Comparison of ENCODE assay signal across 19 cellular contexts in genomic region chr11:102522332-102523207, GRCh38. TPM values are rescaled to one million over a fixed set of nuclear protein-coding genes. Genes with fewer than 3 reads are reported as not detected.
DNase-seq lines count a peak whose midpoint lies in the region; ATAC-seq, FAIRE-seq and TF ChIP-seq lines count a peak whose summit lies in the region.
"Had no signal": no experiment of that assay in that cellular context is flagged by ENCODE, and none has a peak within 500 bp of the region (broad histone marks: within the 10 kb centered on the region; RNA-seq: fewer than 3 reads in every experiment).

No MANE protein-coding gene starts in this region.

- H3K36me3 ChIP-seq in BLaER1 treated with 17β-estradiol and CSF1 and Interleukin-3, amounts not matched to agents 10 nM and 100 nM: no peaks in the 10 kb centered on the region
- H3K36me3 ChIP-seq in PC-9 (ENCODE audit: low read depth) (no peaks in the 10 kb centered on the region), pancreas (no peaks in the 10 kb centered on the region), spleen (no peaks in the 10 kb centered on the region), mesendoderm (ENCODE audit: control insufficient read depth, insufficient read depth, low read length) (no peaks in the 10 kb centered on the region)
- H3K36me3 ChIP-seq: tibial nerve had no signal

- H3K4me3 ChIP-seq in BLaER1 treated with 17β-estradiol and CSF1 and Interleukin-3, amounts not matched to agents 10 nM and 100 nM: no peak overlapping the region
- no peak overlapping the region for H3K4me3 ChIP-seq in PC-9
- H3K4me3 ChIP-seq in pancreas: no peak overlapping the region
- H3K4me3 ChIP-seq in spleen: no peak overlapping the region
- H3K4me3 ChIP-seq in mesendoderm (ENCODE audit: low read length): no peak overlapping the region
- H3K4me3 ChIP-seq: tibial nerve had no signal

- no peaks in the 10 kb centered on the region for H3K27me3 ChIP-seq in BLaER1 treated with 17β-estradiol and CSF1 and Interleukin-3, amounts not matched to agents 10 nM and 100 nM
- H3K27me3 ChIP-seq in PC-9 (ENCODE audit: insufficient read depth, low read depth) (no peaks in the 10 kb centered on the region), pancreas (no peaks in the 10 kb centered on the region), spleen (replicated peaks in 1 of 7) (no peaks in the 10 kb centered on the region), mesendoderm (ENCODE audit: insufficient read depth, low read length, poor library complexity) (no peaks in the 10 kb centered on the region)
- H3K27me3 ChIP-seq: tibial nerve had no signal

- DNase-seq in PC-9: no peak
- no peak for DNase-seq in pancreas
- DNase-seq in NCI-H748 treated with DMSO at 0.1 percent for 48 hours (lab: John Stamatoyannopoulos, UW): no peak
- DNase-seq in spleen: no peak
- no peak for DNase-seq in mesendoderm
- DNase-seq: activated CD4-positive, CD25-positive, alpha-beta regulatory T cell; activated CD8-positive, alpha-beta memory T cell treated with anti-CD3 and anti-CD28 coated beads, Interleukin-2, amount 50 U/mL, for 4 hours; caudate nucleus; H7; immature natural killer cell; SW 1271 had no signal

- no peak overlapping the region; a peak in 1 of 22 replicates for H3K27ac ChIP-seq in BLaER1 treated with 17β-estradiol and CSF1 and Interleukin-3, amounts not matched to agents 10 nM and 100 nM
- H3K27ac ChIP-seq in PC-9: no peak overlapping the region
- no peak overlapping the region for H3K27ac ChIP-seq in pancreas
- H3K27ac ChIP-seq in spleen: no peak overlapping the region
- no peak overlapping the region for H3K27ac ChIP-seq in mesendoderm (ENCODE audit: low read depth, low read length)
- H3K27ac ChIP-seq: HL-60, tibial nerve had no signal

- H4K5ac ChIP-seq in mesendoderm (ENCODE audit: low read length): no peak overlapping the region

- no peaks in the 10 kb centered on the region for H3K79me1 ChIP-seq in mesendoderm (ENCODE audit: low read length)

- no peak overlapping the region for H3K4ac ChIP-seq in mesendoderm (ENCODE audit: low read depth, low read length)

- no peaks in the 10 kb centered on the region for H3K9me3 ChIP-seq in BLaER1 treated with 17β-estradiol and CSF1 and Interleukin-3, amounts not matched to agents 10 nM and 100 nM (replicated peaks in 1 of 11)
- H3K9me3 ChIP-seq in PC-9 (ENCODE audit: insufficient read depth, low read depth): no peaks in the 10 kb centered on the region
- H3K9me3 ChIP-seq in pancreas: no peaks in the 10 kb centered on the region
- H3K9me3 ChIP-seq in spleen: no peaks in the 10 kb centered on the region
- H3K9me3 ChIP-seq: tibial nerve had no signal

- no peak overlapping the region for H3K9ac ChIP-seq in BLaER1 treated with 17β-estradiol and CSF1 and Interleukin-3, amounts not matched to agents 10 nM and 100 nM
- H3K9ac ChIP-seq in mesendoderm (ENCODE audit: low read length): no peak overlapping the region

- WGBS in pancreas, 2 donors: 50 to 53% methylated on average over 5 of the region's 5 CpGs
- WGBS in spleen, 5 donors: 41 to 50% (median 47%) methylated on average over 5 of the region's 5 CpGs
- no CpG with 5 or more reads among the region's 5 CpGs for WGBS in mesendoderm (ENCODE audit: extremely low coverage, insufficient coverage, low lambda C conversion rate)

- H2BK15ac ChIP-seq in mesendoderm (replicated peaks; ENCODE audit: low read depth): no peak overlapping the region

- peak overlapping the region; percentile 34; the same call in 1 of the 2 replicates for H2AFZ ChIP-seq in PC-9

- H3K9me2 ChIP-seq in PC-9 (ENCODE audit: insufficient read depth): no peaks in the 10 kb centered on the region

- no peak overlapping the region for H3K18ac ChIP-seq in mesendoderm (ENCODE audit: low read length)

- intact Hi-C loops in PC-9 (cut with micrococcal nuclease; ENCODE audit: unreplicated experiment): no loop called here
- intact Hi-C loops in pancreas (cut with DNase I): no loop called here
- intact Hi-C loops in spleen (cut with DNase I; ENCODE audit: low total_unique reads): no loop called here

- H3F3A ChIP-seq in PC-9 (ENCODE audit: insufficient read depth, low read depth): peaks cover under 1% of the 10 kb centered on the region; the same call in 1 of the 2 replicates

- H3K79me2 ChIP-seq in PC-9 (ENCODE audit: low read depth): no peaks in the 10 kb centered on the region
- H3K79me2 ChIP-seq in mesendoderm (ENCODE audit: control insufficient read depth, insufficient read depth, low read length): no peaks in the 10 kb centered on the region

- no peak for FAIRE-seq in pancreas (lab: Jason Lieb, UNC)
- FAIRE-seq: frontal cortex had no signal

- POLR2A ChIA-PET in PC-9 (lab: Charles Lee; ENCODE audit: unreplicated experiment): no interaction called here

- BruUV-seq in PC-9 (replicated peaks; lab: Mats Ljungman, UMichigan): no TSS peak

- no peak overlapping the region for H4K8ac ChIP-seq in mesendoderm (ENCODE audit: low read depth, low read length)

- CTCF ChIA-PET in PC-9 (lab: Charles Lee): no interaction called here

- H2AK5ac ChIP-seq in mesendoderm (ENCODE audit: low read length): no peak overlapping the region

- TF ChIP-seq CTCF in PC-9 (conservative IDR thresholded peaks at IDR 0.05) (no peak), pancreas (IDR thresholded peaks at IDR 0.05) (no peak), spleen (IDR thresholded peaks at IDR 0.05 in 8 of 11, conservative IDR thresholded peaks at IDR 0.05 in 3 of 11) (no peak)

- no peak overlapping the region for H3K56ac ChIP-seq in mesendoderm (ENCODE audit: low read length)

- ATAC-seq in GM19395 (IDR thresholded peaks at IDR 0.05; ENCODE audit: unreplicated experiment) (peak; percentile 84), HG03066 (IDR thresholded peaks at IDR 0.05; ENCODE audit: low read depth, unreplicated experiment) (peak; percentile 89), pancreas (no peak)

- no peak overlapping the region for H2BK120ac ChIP-seq in mesendoderm (ENCODE audit: low read depth, low read length)

- no peak for TF ChIP-seq POLR2A in spleen (IDR thresholded peaks at IDR 0.05)

- peaks cover 6 to 16% (median 11%) of the 10 kb centered on the region in 10 experiments; a peak in 18 of 20 replicates for H3K4me1 ChIP-seq in BLaER1 treated with 17β-estradiol and CSF1 and Interleukin-3, amounts not matched to agents 10 nM and 100 nM
- H3K4me1 ChIP-seq in PC-9 (replicated peaks; ENCODE audit: insufficient read depth): 0 out of 2 replicates have a peak, but pooled peaks cover under 1% of the 10 kb centered on the region
- H3K4me1 ChIP-seq in pancreas: no peaks in the 10 kb centered on the region
- H3K4me1 ChIP-seq in spleen: peaks cover 0 to 7% (median 0%) of the 10 kb centered on the region in 6 donors
- no peaks in the 10 kb centered on the region for H3K4me1 ChIP-seq in mesendoderm (ENCODE audit: control insufficient read depth, low read depth, low read length)
- H3K4me1 ChIP-seq: tibial nerve had no signal

- H3K23ac ChIP-seq in mesendoderm (ENCODE audit: low read length): no peak overlapping the region

- no peaks in the 10 kb centered on the region for H4K20me1 ChIP-seq in BLaER1 treated with 17β-estradiol and CSF1 and Interleukin-3, amounts not matched to agents 10 nM and 100 nM
- H4K20me1 ChIP-seq in PC-9 (ENCODE audit: insufficient read depth): no peaks in the 10 kb centered on the region

- H3K4me2 ChIP-seq in BLaER1 treated with 17β-estradiol and CSF1 and Interleukin-3, amounts not matched to agents 10 nM and 100 nM: peak overlapping the region; percentile 2 to 57 (median 41); a peak in 18 of 22 replicates
- no peak overlapping the region for H3K4me2 ChIP-seq in PC-9
- H3K4me2 ChIP-seq in mesendoderm (ENCODE audit: low read length): no peak overlapping the region

- no peak overlapping the region for H2BK5ac ChIP-seq in mesendoderm (ENCODE audit: low read length)

RNA-seq across cellular contexts. Expression of gene MMP7, which starts 8.0 kb away (rescaled TPM):
- total RNA-seq in PC-9 (2021) (1.1 and 1.3 TPM in 2 replicates), pancreas (100 to 1,000 TPM in 2 of 6 donors, 10 to 100 TPM in 4; 13.5 to 751 (median 34.2) TPM), spleen (under 1 TPM in 2 of 7 donors, not detected in 5; 0.34 to 0.63 TPM)
- polyA plus RNA-seq in pancreas (10 to 100 TPM; 34.4 to 68.1 TPM), spleen (under 1 TPM in 1 of 3 donors, not detected in 2; 0.59 TPM)
- polyA plus RNA-seq in mesendoderm (2013, experiment 1 of 2): not detected
- not detected for polyA plus RNA-seq in mesendoderm (2013, experiment 2 of 2)
- total RNA-seq: frontal cortex, H7, pulmonary artery endothelial cell, tibial nerve had no signal
- polyA plus RNA-seq: AG04450, immature natural killer cell had no signal

Comparison
In these comparisons a context has a peak if more than half of its experiments do, and no peak if none do; other contexts are left out.
1. H3K4me2 ChIP-seq: peak in BLaER1 treated with 17β-estradiol and CSF1 and Interleukin-3, amounts not matched to agents 10 nM and 100 nM (11 of 11); none in PC-9 (single experiment) and mesendoderm (single experiment).
2. ATAC-seq: peak in GM19395 (single experiment) and HG03066 (single experiment); none in pancreas (0 of 4).